Comparison of ENCODE assay signal across 9 cellular contexts in the genomic region with DNA sequence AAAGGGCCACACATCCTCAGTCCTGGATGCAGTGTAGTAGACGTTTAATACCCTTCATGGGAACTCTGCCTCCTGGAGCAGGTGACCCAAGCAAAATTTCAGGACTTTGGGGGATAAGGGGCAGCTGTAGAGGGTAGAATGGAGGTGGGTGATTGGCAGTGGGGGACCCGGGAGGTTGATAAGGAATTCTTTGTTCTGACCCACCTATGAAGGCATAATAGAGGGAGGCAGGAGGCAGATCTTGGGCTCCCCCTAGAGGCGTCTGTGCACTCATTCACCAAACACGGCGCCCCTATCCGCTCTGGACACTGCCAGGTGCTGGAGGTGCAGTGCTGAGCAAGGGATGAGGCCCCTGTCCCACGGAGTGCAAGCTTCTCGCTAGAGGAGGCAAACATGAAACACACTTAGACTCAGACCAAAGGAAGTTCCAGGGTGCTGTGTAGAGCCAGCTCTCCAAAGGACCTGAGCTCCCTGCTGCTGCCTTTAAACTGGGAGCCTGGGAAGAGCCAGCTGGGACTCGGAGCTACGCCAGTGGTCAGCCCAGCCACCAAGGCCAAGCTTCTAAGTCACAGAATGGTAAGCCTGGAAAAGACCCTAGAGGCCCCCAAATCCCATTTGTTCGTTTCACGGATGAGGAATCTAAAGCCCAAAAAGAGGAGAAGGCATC. TPM values are rescaled to one million over a fixed set of nuclear protein-coding genes. Genes with fewer than 3 reads are reported as not detected.
DNase-seq lines count a peak whose midpoint lies in the region; ATAC-seq, FAIRE-seq and TF ChIP-seq lines count a peak whose summit lies in the region.
"Had no signal": no experiment of that assay in that cellular context is flagged by ENCODE, and none has a peak within 500 bp of the region (broad histone marks: within the 10 kb centered on the region; RNA-seq: fewer than 3 reads in every experiment).

No MANE protein-coding gene starts in this region.

- ATAC-seq in HG03025 (IDR thresholded peaks at IDR 0.05; ENCODE audit: low FRiP score, unreplicated experiment) (peak; percentile 75), lower lobe of right lung (peak; percentile 88)

- H3K9me3 Mint-ChIP-seq in chondrocyte (ENCODE audit: low read depth), result no peaks in the 10 kb centered on the region

- DNase-seq in AG04450 (ENCODE audit: low read depth, low spot score) (no peak), GM18507 (ENCODE audit: extremely low spot score, insufficient read length, low read depth) (peak; percentile 43), NCI-H2227 (lab: John Stamatoyannopoulos, UW; ENCODE audit: unreplicated experiment) (peak; percentile 52), chondrocyte (ENCODE audit: low spot score) (no peak), lower lobe of right lung (peak; percentile 71)
- DNase-seq in activated CD4-positive, alpha-beta T cell treated with anti-CD3 and anti-CD28 coated beads for 1 hour, result peak; percentile 58
- peak; percentile 39 to 45 for DNase-seq in stimulated activated CD8-positive, alpha-beta memory T cell treated with anti-CD3 and anti-CD28 coated beads, Interleukin-2, amount 100 ng/mL, for 48 hours (ENCODE audit: low read depth in 2 of 2)

- no peak overlapping the region for H3K27ac Mint-ChIP-seq in chondrocyte (ENCODE audit: unreplicated experiment)

- CTCF ChIA-PET in AG04450 (lab: Charles Lee), result interaction anchor here (0.5 to 7.2 kb wide), 37 partner anchors 8 to 639 kb away, joined by 3 to 90 read pairs (median 5); a partner anchor contains a TSS

- H3K36me3 Mint-ChIP-seq in chondrocyte (ENCODE audit: low read depth), result no peaks in the 10 kb centered on the region

- peaks cover 28% of the 10 kb centered on the region for H3K4me1 Mint-ChIP-seq in chondrocyte (ENCODE audit: low read depth)

- H3K27me3 Mint-ChIP-seq in chondrocyte (ENCODE audit: low read depth), result no peaks in the 10 kb centered on the region

- H3K4me3 ChIP-seq in AG04450 (ENCODE audit: low read depth, low read length), result no peak overlapping the region
- no peak overlapping the region for H3K4me3 ChIP-seq in lower lobe of right lung

- H3K9me3 ChIP-seq in AG04450 (ENCODE audit: control insufficient read depth, insufficient read depth, low read length) (no peaks in the 10 kb centered on the region), lower lobe of right lung (no peaks in the 10 kb centered on the region)

- TF ChIP-seq CTCF in AG04450 (IDR thresholded peaks at IDR 0.05; ENCODE audit: low read depth, low read length) (peak; percentile 83), chondrocyte (IDR thresholded peaks at IDR 0.05) (peak; percentile 83), lower lobe of right lung (IDR thresholded peaks at IDR 0.05) (peak; percentile 78)

- FAIRE-seq in GM18507 (lab: Jason Lieb, UNC), result peak; percentile 70

- POLR2A ChIA-PET in AG04450 (lab: Yijun Ruan, JAX), result interaction anchor here (0.8 to 1.3 kb wide), 5 partner anchors 16 to 61 kb away, joined by 3 to 6 read pairs (median 4); no protein-coding TSS in a partner anchor

- H3K27ac ChIP-seq in AG04450 (ENCODE audit: low read depth, low read length) (no peak overlapping the region), lower lobe of right lung (no peak overlapping the region)

- H3K36me3 ChIP-seq in lower lobe of right lung, result no peaks in the 10 kb centered on the region

- no peak overlapping the region for H3K4me3 Mint-ChIP-seq in chondrocyte (ENCODE audit: unreplicated experiment)

- H3K4me1 ChIP-seq in lower lobe of right lung, result no peaks in the 10 kb centered on the region

- intact Hi-C loops in lower lobe of right lung (cut with DNase I), result no loop called here

- H3K27me3 ChIP-seq in AG04450 (ENCODE audit: control insufficient read depth, insufficient read depth, low read length) (no peaks in the 10 kb centered on the region), lower lobe of right lung (ENCODE audit: low read depth) (no peaks in the 10 kb centered on the region)

RNA-seq across cellular contexts. Expression of a gene that starts 7.7 kb away (rescaled TPM):
- 0.24 TPM in 1 of 2 replicates, not detected in the other for polyA plus RNA-seq in AG04450 (2011; rRNA removed)
- 0.41 TPM in 1 of 2 replicates, not detected in the other for polyA minus RNA-seq in AG04450 (2011; rRNA and poly(A)+ RNA removed)
- 1.1 to 4.6 TPM (median 3.4 TPM) in 3 replicates for total RNA-seq in chondrocyte
- total RNA-seq in lower lobe of right lung, result not detected
- total RNA-seq: subcutaneous adipose tissue had no signal

RNA-seq across cellular contexts. Expression of a gene that starts 13.6 kb away (rescaled TPM):
- 11.0 and 11.8 TPM in 2 replicates for polyA plus RNA-seq in AG04450 (2011; rRNA removed)
- 6.2 and 7.5 TPM in 2 replicates for polyA minus RNA-seq in AG04450 (2011; rRNA and poly(A)+ RNA removed)
- total RNA-seq in chondrocyte (7.1 to 11.1 TPM (median 7.3 TPM) in 3 replicates), lower lobe of right lung (5.9 TPM)

RNA-seq across cellular contexts. Expression of a gene that starts 26.1 kb away (rescaled TPM):
- polyA plus RNA-seq in AG04450 (2011; rRNA removed), result 15.0 and 21.6 TPM in 2 replicates
- polyA minus RNA-seq in AG04450 (2011; rRNA and poly(A)+ RNA removed), result 30.5 and 31.8 TPM in 2 replicates
- 13.2 to 27.3 TPM (median 25.5 TPM) in 3 replicates for total RNA-seq in chondrocyte
- 15.1 TPM for total RNA-seq in lower lobe of right lung

Comparison
In these comparisons a context has a peak if more than half of its experiments do, and no peak if none do; other contexts are left out.
1. DNase-seq: peak in GM18507 (single experiment), NCI-H2227 (single experiment), activated CD4-positive, alpha-beta T cell treated with anti-CD3 and anti-CD28 coated beads for 1 hour (single experiment), lower lobe of right lung (single experiment) and stimulated activated CD8-positive, alpha-beta memory T cell treated with anti-CD3 and anti-CD28 coated beads, Interleukin-2, amount 100 ng/mL, for 48 hours (2 of 2); none in AG04450 (single experiment) and chondrocyte (single experiment).
2. Peak in every context shown above with its lines, with median percentiles within 50 percentile points of each other: CTCF ChIP-seq.